1 cellular context compared by ENCODE assay signal in the genomic region with DNA sequence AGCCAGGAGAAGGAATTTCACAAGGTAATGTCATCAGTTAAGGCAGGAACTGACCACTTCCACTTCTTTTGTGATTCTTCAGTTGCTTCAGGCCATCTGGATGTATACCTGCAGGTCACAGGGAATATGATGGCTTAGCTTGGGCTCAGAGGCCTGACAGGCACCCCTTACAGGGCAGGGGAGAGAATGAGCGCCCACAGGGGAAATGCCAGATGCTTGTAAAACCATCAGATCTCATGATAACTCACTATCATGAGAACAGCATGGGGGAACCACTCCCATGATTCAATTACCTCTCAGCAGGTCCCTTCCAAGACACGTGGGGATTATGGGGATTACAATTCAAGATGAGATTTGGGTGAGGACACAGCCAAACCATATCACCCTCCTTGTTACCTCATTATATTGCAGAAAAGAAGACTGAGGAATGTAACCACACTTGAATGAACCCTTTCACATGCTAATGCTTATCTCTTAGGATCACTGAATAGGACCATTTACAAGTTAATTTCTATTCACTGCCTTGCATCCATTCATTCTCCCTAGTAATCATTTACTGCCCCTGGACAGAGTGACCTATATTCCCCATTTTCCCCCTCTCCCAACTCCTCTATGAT. TPM values are rescaled to one million over a fixed set of nuclear protein-coding genes. Genes with fewer than 3 reads are reported as not detected.
"Had no signal": no experiment of that assay in that cellular context is flagged by ENCODE, and none has a peak within 500 bp of the region (broad histone marks: within the 10 kb centered on the region; RNA-seq: fewer than 3 reads in every experiment).

No MANE protein-coding gene starts in this region.

RNA-seq across cellular contexts. Expression of gene ZMAT1, which starts 33.2 kb away (rescaled TPM):
- total RNA-seq: PC-3 had no signal
